In genomic region chr3:9302425-9303181, GRCh38 we compare ENCODE assay signal across 8 cellular contexts. TPM values are rescaled to one million over a fixed set of nuclear protein-coding genes. Genes with fewer than 3 reads are reported as not detected.
A peak's percentile ranks its signal among the peaks of the same experiment; 100 is the strongest.
DNase-seq lines count a peak whose midpoint lies in the region; ATAC-seq, FAIRE-seq and TF ChIP-seq lines count a peak whose summit lies in the region.

No MANE protein-coding gene starts in this region.

- intact Hi-C loops in CD14-positive monocyte (cut with micrococcal nuclease) = loop anchor here (1.0 kb wide), 2 partner anchors 314 to 331 kb away; no protein-coding TSS in a partner anchor

- H3K27ac ChIP-seq in OCI-LY3 (ENCODE audit: low read length) = no peak overlapping the region
- H3K27ac ChIP-seq in muscle layer of colon (ENCODE audit: low read depth, low read length) = no peak overlapping the region

- H3K36me3 ChIP-seq in OCI-LY3 (replicated peaks; ENCODE audit: low read depth, low read length) = no peaks in the 10 kb centered on the region
- H3K36me3 ChIP-seq in muscle layer of colon (ENCODE audit: insufficient read depth, low read length) = no peaks in the 10 kb centered on the region

- no peaks in the 10 kb centered on the region for H3K79me2 ChIP-seq in OCI-LY3 (ENCODE audit: low read length)

- H3K27ac Mint-ChIP-seq in CD14-positive monocyte = no peak overlapping the region
- no peak overlapping the region for H3K27ac Mint-ChIP-seq in activated T-cell treated with anti-CD3 and anti-CD28 coated beads, Interleukin-2, amount 50 U/mL, for 24 hours

- H3K9me3 ChIP-seq in OCI-LY3 (ENCODE audit: insufficient read depth, low read length) = no peaks in the 10 kb centered on the region
- no peaks in the 10 kb centered on the region for H3K9me3 ChIP-seq in muscle layer of colon (ENCODE audit: low read length)

- peak overlapping the region in 1 of 2 donors; percentile 71 for H3K4me3 Mint-ChIP-seq in CD14-positive monocyte
- peak overlapping the region; percentile 44 for H3K4me3 Mint-ChIP-seq in activated T-cell treated with anti-CD3 and anti-CD28 coated beads, Interleukin-2, amount 50 U/mL, for 24 hours

- H3K27me3 Mint-ChIP-seq in CD14-positive monocyte (ENCODE audit: low read depth in 3 of 3) = peaks cover 4 to 8% (median 5%) of the 10 kb centered on the region in 3 donors
- H3K27me3 Mint-ChIP-seq in activated T-cell treated with anti-CD3 and anti-CD28 coated beads, Interleukin-2, amount 50 U/mL, for 24 hours = peaks cover 15% of the 10 kb centered on the region

- TF ChIP-seq CTCF in CD14-positive monocyte (IDR thresholded peaks at IDR 0.05) (peak; percentile 94), OCI-LY3 (IDR thresholded peaks at IDR 0.05; ENCODE audit: low read depth, low read length) (peak; percentile 93)

- H3K9me3 Mint-ChIP-seq in CD14-positive monocyte = peaks cover 0 to 1% (median 0%) of the 10 kb centered on the region in 7 donors
- H3K9me3 Mint-ChIP-seq in activated T-cell treated with anti-CD3 and anti-CD28 coated beads, Interleukin-2, amount 50 U/mL, for 24 hours = peaks cover 4% of the 10 kb centered on the region

- H3K4me3 ChIP-seq in OCI-LY3 (ENCODE audit: low read length) (peak overlapping the region; percentile 44), muscle layer of colon (ENCODE audit: low read depth in 1 of 2, low read length in 2 of 2) (peak overlapping the region; percentile 28 to 36)

- no peak overlapping the region for H3K9ac ChIP-seq in OCI-LY3 (ENCODE audit: low read length)
- H3K9ac ChIP-seq in muscle layer of colon (ENCODE audit: low read length) = no peak overlapping the region

- peak overlapping the region; percentile 61 for H3K4me2 ChIP-seq in OCI-LY3 (ENCODE audit: low read length)

- peaks cover 4% of the 10 kb centered on the region; the same call in 1 of the 2 replicates for H3K27me3 ChIP-seq in OCI-LY3 (ENCODE audit: low read depth, low read length)
- H3K27me3 ChIP-seq in muscle layer of colon (ENCODE audit: control insufficient read depth in 1 of 2, insufficient read depth in 2 of 2, low read length in 2 of 2) = peaks cover 0 to 6% of the 10 kb centered on the region in 2 donors

- DNase-seq in CD14-positive monocyte (ENCODE audit: low spot score) (peak; percentile 68), HTR-8/SVneo (ENCODE audit: insufficient read length, low spot score) (peak; percentile 83)
- DNase-seq in activated T-cell treated with anti-CD3 and anti-CD28 coated beads, Interleukin-2, amount 50 U/mL, for 24 hours = peak; percentile 85
- peak; percentile 85 for DNase-seq in stimulated activated CD8-positive, alpha-beta memory T cell treated with anti-CD3 and anti-CD28 coated beads, Interleukin-4, amount 100 ng/mL, for 48 hours

- peaks cover 4% of the 10 kb centered on the region; the same call in 1 of the 2 replicates for H3K4me1 ChIP-seq in OCI-LY3 (ENCODE audit: low read length)
- H3K4me1 ChIP-seq in muscle layer of colon (ENCODE audit: insufficient read depth, low read length) = peaks cover 4% of the 10 kb centered on the region

- H3K36me3 Mint-ChIP-seq in CD14-positive monocyte = no peaks in the 10 kb centered on the region
- H3K36me3 Mint-ChIP-seq in activated T-cell treated with anti-CD3 and anti-CD28 coated beads, Interleukin-2, amount 50 U/mL, for 24 hours (ENCODE audit: low read depth) = no peaks in the 10 kb centered on the region

- peak; percentile 49 for FAIRE-seq in HTR-8/SVneo (lab: Jason Lieb, UNC)

- peaks cover 5% of the 10 kb centered on the region for H3K4me1 Mint-ChIP-seq in CD14-positive monocyte
- peaks cover 15% of the 10 kb centered on the region for H3K4me1 Mint-ChIP-seq in activated T-cell treated with anti-CD3 and anti-CD28 coated beads, Interleukin-2, amount 50 U/mL, for 24 hours (ENCODE audit: low read depth)

- no peak overlapping the region for H2AFZ ChIP-seq in OCI-LY3 (ENCODE audit: low read depth, low read length)

- peak; percentile 93 for ATAC-seq in GM19397 (IDR thresholded peaks at IDR 0.05; ENCODE audit: unreplicated experiment)
- peak; percentile 86 for ATAC-seq in esophagus mucosa

- no peaks in the 10 kb centered on the region for H4K20me1 ChIP-seq in OCI-LY3 (ENCODE audit: insufficient read depth, low read length)

RNA-seq across cellular contexts. Expression of gene SRGAP3, which starts 53.2 kb away (rescaled TPM):
- under 1 TPM; 0.27 to 0.87 TPM for polyA plus RNA-seq in CD14-positive monocyte
- 5.2 TPM for total RNA-seq in esophagus mucosa
